8 cellular contexts compared by ENCODE assay signal in the genomic region with DNA sequence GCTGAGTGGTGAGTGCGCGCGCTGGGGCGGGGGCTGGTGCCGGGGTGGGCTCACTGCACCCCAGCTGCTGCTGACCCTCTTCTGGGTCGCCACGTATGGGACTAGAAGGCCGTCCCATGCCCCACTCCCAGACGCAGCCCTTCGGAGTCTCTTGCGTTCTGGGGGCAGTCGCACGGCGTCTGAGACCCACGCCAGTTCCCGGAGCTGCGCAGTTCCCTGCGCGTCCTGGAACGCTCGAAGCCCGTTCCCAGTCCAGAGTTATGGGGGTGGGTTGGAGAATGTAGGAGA. TPM values are rescaled to one million over a fixed set of nuclear protein-coding genes. Genes with fewer than 3 reads are reported as not detected.
DNase-seq lines count a peak whose midpoint lies in the region; ATAC-seq and TF ChIP-seq lines count a peak whose summit lies in the region.

No MANE protein-coding gene starts in this region.

- H3K9me3 ChIP-seq in Caco-2 (no peaks in the 10 kb centered on the region), T-helper 17 cell (ENCODE audit: control insufficient read depth, low read length, poor library complexity, severe bottlenecking) (no peaks in the 10 kb centered on the region), heart left ventricle (no peaks in the 10 kb centered on the region), parathyroid adenoma (ENCODE audit: control insufficient read depth, low read length) (no peaks in the 10 kb centered on the region), OCI-LY7 (ENCODE audit: low read length) (no peaks in the 10 kb centered on the region)

- ATAC-seq in T-helper 17 cell (peak; percentile 5), heart left ventricle (peak in 1 of 4 donors; percentile 26)

- no peaks in the 10 kb centered on the region for H3K9me3 Mint-ChIP-seq in Caco-2 (ENCODE audit: unreplicated experiment)

- peak overlapping the region; percentile 65 for H3K4me2 ChIP-seq in parathyroid adenoma (ENCODE audit: low read length)
- H3K4me2 ChIP-seq in OCI-LY7 (ENCODE audit: low read length) = no peak overlapping the region

- intact Hi-C loops in Caco-2 (cut with micrococcal nuclease; ENCODE audit: unreplicated experiment) = no loop called here
- intact Hi-C loops in heart left ventricle (cut with DNase I) = no loop called here
- intact Hi-C loops in OCI-LY7 (cut with micrococcal nuclease; ENCODE audit: unreplicated experiment) = no loop called here

- no peaks in the 10 kb centered on the region for H3K36me3 ChIP-seq in Caco-2 (ENCODE audit: control insufficient read depth, insufficient read depth, low read length)
- H3K36me3 ChIP-seq in heart left ventricle = peaks cover 0 to 6% (median 0%) of the 10 kb centered on the region in 9 donors
- no peaks in the 10 kb centered on the region for H3K36me3 ChIP-seq in parathyroid adenoma (ENCODE audit: control insufficient read depth, insufficient read depth, low read length)
- H3K36me3 ChIP-seq in OCI-LY7 (ENCODE audit: insufficient read depth, low read length) = no peaks in the 10 kb centered on the region

- H3K36me3 Mint-ChIP-seq in Caco-2 (ENCODE audit: insufficient read depth, unreplicated experiment) = no peaks in the 10 kb centered on the region
- H3K36me3 Mint-ChIP-seq in T-helper 17 cell (ENCODE audit: low read depth) = no peaks in the 10 kb centered on the region

- DNase-seq in Caco-2 (no peak), T-helper 17 cell (no peak), heart left ventricle (peak in 2 of 5 donors; percentile 31 to 56), activated gamma-delta T cell treated with Interleukin-2 at 50 U/mL for 16 hours (no peak), pons (ENCODE audit: low spot score) (no peak), OCI-LY7 (ENCODE audit: low spot score) (no peak)
- DNase-seq in stimulated activated CD4-positive, alpha-beta T cell treated with anti-CD3 and anti-CD28 coated beads, Interleukin-4, amount 100 ng/mL, for 4 hours = no peak

- H3K27ac Mint-ChIP-seq in Caco-2 (ENCODE audit: unreplicated experiment) = no peak overlapping the region
- H3K27ac Mint-ChIP-seq in T-helper 17 cell = no peak overlapping the region

- H3K4me1 ChIP-seq in Caco-2 (0 out of 2 replicates have a peak, but pooled peaks cover 10% of the 10 kb centered on the region), heart left ventricle (peaks cover 0 to 30% (median 16%) of the 10 kb centered on the region in 12 donors), parathyroid adenoma (no peaks in the 10 kb centered on the region), OCI-LY7 (ENCODE audit: insufficient read depth, low read length, poor library complexity, severe bottlenecking) (no peaks in the 10 kb centered on the region)

- H3K4me3 Mint-ChIP-seq in Caco-2 (ENCODE audit: unreplicated experiment) = peak overlapping the region; percentile 45
- H3K4me3 Mint-ChIP-seq in T-helper 17 cell = peak overlapping the region; percentile 39

- peak overlapping the region; percentile 35 to 90 (median 69) for H3K27ac ChIP-seq in heart left ventricle
- H3K27ac ChIP-seq in parathyroid adenoma = peak overlapping the region; percentile 49
- no peak overlapping the region for H3K27ac ChIP-seq in OCI-LY7 (ENCODE audit: low read depth, low read length, poor library complexity, severe bottlenecking)

- peaks cover 7% of the 10 kb centered on the region for H3K4me1 Mint-ChIP-seq in Caco-2 (ENCODE audit: low read depth, unreplicated experiment)
- peaks cover 4% of the 10 kb centered on the region for H3K4me1 Mint-ChIP-seq in T-helper 17 cell

- TF ChIP-seq POLR2A in heart left ventricle (IDR thresholded peaks at IDR 0.05) = no peak

- no peaks in the 10 kb centered on the region for H3K79me2 ChIP-seq in parathyroid adenoma
- H3K79me2 ChIP-seq in OCI-LY7 (ENCODE audit: insufficient read depth, low read depth, low read length) = no peaks in the 10 kb centered on the region

- H3K4me3 ChIP-seq in Caco-2 (ENCODE audit: low read depth, low read length) (no peak overlapping the region), heart left ventricle (peak overlapping the region; percentile 53 to 70 (median 62)), parathyroid adenoma (ENCODE audit: low read depth, low read length) (peak overlapping the region; percentile 44), OCI-LY7 (ENCODE audit: low read depth, low read length, poor library complexity, severe bottlenecking) (no peak overlapping the region)

- CTCF ChIA-PET in Caco-2 (lab: Charles Lee) (no interaction called here), OCI-LY7 (lab: Charles Lee; ENCODE audit: unreplicated experiment) (no interaction called here)

- H3K27me3 Mint-ChIP-seq in Caco-2 (ENCODE audit: insufficient read depth, unreplicated experiment) (no peaks in the 10 kb centered on the region), T-helper 17 cell (peaks cover 85% of the 10 kb centered on the region)

- H2AFZ ChIP-seq in parathyroid adenoma = peak overlapping the region; percentile 83
- no peak overlapping the region for H2AFZ ChIP-seq in OCI-LY7 (ENCODE audit: low read length)

- WGBS in heart left ventricle, 4 donors = 1 to 7% (median 2%) methylated on average over 3 to 22 of the region's 22 CpGs

- POLR2A ChIA-PET in Caco-2 (lab: Charles Lee) = no interaction called here
- POLR2A ChIA-PET in OCI-LY7 (lab: Charles Lee) = no interaction called here

- TF ChIP-seq CTCF in Caco-2 (IDR thresholded peaks at IDR 0.05; ENCODE audit: insufficient read depth in 1 of 2, low read depth in 1 of 2, low read length in 1 of 2, severe bottlenecking in 1 of 2, unreplicated experiment in 1 of 2) = no peak
- TF ChIP-seq CTCF in heart left ventricle (IDR thresholded peaks at IDR 0.05) = no peak
- TF ChIP-seq CTCF in parathyroid adenoma (IDR thresholded peaks at IDR 0.05) = no peak
- no peak for TF ChIP-seq CTCF in OCI-LY7 (conservative IDR thresholded peaks at IDR 0.05; ENCODE audit: low read length)

- no peaks in the 10 kb centered on the region for H4K20me1 ChIP-seq in OCI-LY7 (ENCODE audit: insufficient read depth, low read length)

- no peak overlapping the region for H3K9ac ChIP-seq in parathyroid adenoma

- no TSS peak for BruUV-seq in Caco-2 (replicated peaks; lab: Mats Ljungman, UMichigan)
- BruUV-seq in OCI-LY7 (replicated peaks; lab: Mats Ljungman, UMichigan) = no TSS peak

- no peaks in the 10 kb centered on the region for H3K9me2 ChIP-seq in OCI-LY7 (ENCODE audit: insufficient read depth, low read length)

- H3K27me3 ChIP-seq in Caco-2 (replicated peaks; ENCODE audit: control insufficient read depth, insufficient read depth, low read length) = no peaks in the 10 kb centered on the region
- peaks cover 0 to 34% (median 0%) of the 10 kb centered on the region in 9 donors for H3K27me3 ChIP-seq in heart left ventricle
- no peaks in the 10 kb centered on the region for H3K27me3 ChIP-seq in parathyroid adenoma (ENCODE audit: control insufficient read depth, insufficient read depth, low read length)

RNA-seq across cellular contexts. Expression of a gene that starts 0.3 kb away (rescaled TPM):
- total RNA-seq in Caco-2 (2022) = 0.79 and 1.6 TPM in 2 replicates
- total RNA-seq in T-helper 17 cell = 1 to 10 TPM in 1 of 2 donors, not detected in 1; 1.4 TPM
- 1 to 10 TPM; 2.1 to 6.9 (median 2.8) TPM for total RNA-seq in heart left ventricle
- 1 to 10 TPM; 1.2 to 4.4 TPM for polyA plus RNA-seq in heart left ventricle
- total RNA-seq in OCI-LY7 (2014; rRNA removed; shearing (Covaris generic)) = not detected in 2 replicates
- not detected in 2 replicates for total RNA-seq in OCI-LY7 (2022)

RNA-seq across cellular contexts. Expression of a gene that starts 26.3 kb away (rescaled TPM):
- total RNA-seq in Caco-2 (2022) (not detected in 2 replicates), T-helper 17 cell (not detected), heart left ventricle (not detected), OCI-LY7 (2022) (not detected in 2 replicates)
- not detected for polyA plus RNA-seq in heart left ventricle
- total RNA-seq in OCI-LY7 (2014; rRNA removed; shearing (Covaris generic)) = not detected in 2 replicates

RNA-seq across cellular contexts. Expression of a gene that starts 28.7 kb away (rescaled TPM):
- total RNA-seq in Caco-2 (2022) (0.61 and 1.2 TPM in 2 replicates), T-helper 17 cell (not detected), heart left ventricle (not detected), OCI-LY7 (2022) (not detected in 2 replicates)
- not detected for polyA plus RNA-seq in heart left ventricle
- total RNA-seq in OCI-LY7 (2014; rRNA removed; shearing (Covaris generic)) = not detected in 2 replicates

Comparison
In these comparisons a context has a peak if more than half of its experiments do, and no peak if none do; other contexts are left out.
1. H3K4me3 ChIP-seq: peak in heart left ventricle (12 of 12) and parathyroid adenoma (single experiment); none in Caco-2 (single experiment) and OCI-LY7 (single experiment).